10 cellular contexts compared by ENCODE assay signal in the genomic region with DNA sequence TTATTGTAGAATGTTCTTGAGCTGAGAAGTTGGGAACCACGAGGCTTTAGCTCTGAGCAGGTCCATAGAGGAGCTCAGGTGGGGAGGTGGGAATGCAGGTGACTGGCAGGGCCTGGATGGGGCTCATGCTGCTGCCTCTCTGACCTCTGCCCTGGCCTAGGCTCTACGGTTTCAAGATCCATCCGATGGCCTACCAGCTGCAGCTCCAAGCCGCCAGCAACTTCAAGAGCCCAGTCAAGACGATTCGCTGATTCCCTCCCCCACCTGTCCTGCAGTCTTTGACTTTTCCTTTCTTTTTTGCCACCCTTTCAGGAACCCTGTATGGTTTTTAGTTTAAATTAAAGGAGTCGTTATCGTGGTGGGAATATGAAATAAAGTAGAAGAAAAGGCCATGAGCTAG. TPM values are rescaled to one million over a fixed set of nuclear protein-coding genes. Genes with fewer than 3 reads are reported as not detected.
DNase-seq lines count a peak whose midpoint lies in the region; ATAC-seq and TF ChIP-seq lines count a peak whose summit lies in the region.
"Had no signal": no experiment of that assay in that cellular context is flagged by ENCODE, and none has a peak within 500 bp of the region (broad histone marks: within the 10 kb centered on the region; RNA-seq: fewer than 3 reads in every experiment).

A gene with protein sequence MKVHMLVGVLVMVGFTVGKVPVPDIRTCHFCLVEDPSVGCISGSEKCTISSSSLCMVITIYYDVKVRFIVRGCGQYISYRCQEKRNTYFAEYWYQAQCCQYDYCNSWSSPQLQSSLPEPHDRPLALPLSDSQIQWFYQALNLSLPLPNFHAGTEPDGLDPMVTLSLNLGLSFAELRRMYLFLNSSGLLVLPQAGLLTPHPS (plus strand): TSS at position 301 of the 400 bp plus-strand sequence. CDS start 975 bp downstream, outside the sequence.

- POLR2A ChIA-PET in activated CD4-positive, alpha-beta T cell treated with anti-CD3 and anti-CD28 coated beads for 36 hours (lab: Charles Lee): interaction anchor here (0.8 to 1.1 kb wide), 2 partner anchors 89 to 125 kb away, joined by 3 read pairs; no protein-coding TSS in a partner anchor
- POLR2A ChIA-PET in OCI-LY7 (lab: Charles Lee): interaction anchor here (0.9 kb wide), 1 partner anchor 35 kb away, joined by 3 read pairs; no protein-coding TSS in a partner anchor

- no peak within 1 kb of the TSS for H3K4me3 Mint-ChIP-seq in activated CD4-positive, alpha-beta T cell treated with anti-CD3 and anti-CD28 coated beads for 36 hours

- H3K4me3 ChIP-seq in OCI-LY7 (ENCODE audit: low read depth, low read length, poor library complexity, severe bottlenecking) (no peak within 1 kb of the TSS), dorsolateral prefrontal cortex (no peak within 1 kb of the TSS), brain microvascular endothelial cell (ENCODE audit: low read depth, low read length) (no peak within 1 kb of the TSS)

- H3K27ac ChIP-seq in OCI-LY7 (ENCODE audit: low read depth, low read length, poor library complexity, severe bottlenecking) (no peak within 1 kb of the TSS), dorsolateral prefrontal cortex (no peak within 1 kb of the TSS), brain microvascular endothelial cell (no peak within 1 kb of the TSS)

- intact Hi-C loops in activated CD4-positive, alpha-beta T cell treated with anti-CD3 and anti-CD28 coated beads for 36 hours (cut with DNase I, micrococcal nuclease): loop anchor here (5.0 to 10.0 kb wide), 5 partner anchors 153 to 1535 kb away; a partner anchor contains a TSS
- intact Hi-C loops in OCI-LY7 (cut with micrococcal nuclease; ENCODE audit: unreplicated experiment): no loop called here
- intact Hi-C loops in dorsolateral prefrontal cortex (cut with DNase I): loop anchor here in 1 of 2 donors (5.0 kb wide), 1 partner anchor 228 kb away; a partner anchor contains a TSS
- intact Hi-C loops in sciatic nerve (cut with DNase I): no loop called here

- ATAC-seq in activated CD4-positive, alpha-beta T cell treated with anti-CD3 and anti-CD28 coated beads for 36 hours: no peak
- ATAC-seq in sciatic nerve: no peak
- ATAC-seq in HG03354 (IDR thresholded peaks at IDR 0.05; ENCODE audit: poor library complexity, severe bottlenecking, unreplicated experiment): no peak
- ATAC-seq in HG02571 (IDR thresholded peaks at IDR 0.05; ENCODE audit: unreplicated experiment): no peak

- H3K36me3 ChIP-seq in OCI-LY7 (ENCODE audit: insufficient read depth, low read length): peaks cover 74% of the 10 kb centered on the region
- H3K36me3 ChIP-seq in brain microvascular endothelial cell (replicated peaks): peaks cover 72% of the 10 kb centered on the region

- no peaks in the 10 kb centered on the region for H3K9me3 ChIP-seq in OCI-LY7 (ENCODE audit: low read length)

- H4K20me1 ChIP-seq in OCI-LY7 (ENCODE audit: insufficient read depth, low read length): 0 out of 2 replicates have a peak, but pooled peaks cover 3% of the 10 kb centered on the region

- BruUV-seq in OCI-LY7 (replicated peaks; lab: Mats Ljungman, UMichigan): no TSS peak

- peaks cover 34% of the 10 kb centered on the region for H3K4me1 Mint-ChIP-seq in activated CD4-positive, alpha-beta T cell treated with anti-CD3 and anti-CD28 coated beads for 36 hours

- no peak within 1 kb of the TSS for H3K27ac Mint-ChIP-seq in activated CD4-positive, alpha-beta T cell treated with anti-CD3 and anti-CD28 coated beads for 36 hours

- H2AFZ ChIP-seq in OCI-LY7 (ENCODE audit: low read length): no peak within 1 kb of the TSS

- in situ Hi-C loops in brain microvascular endothelial cell (cut with HindIII; ENCODE audit: low pct_ligation_motif_present, low sequenced_read_pairs): no loop called here

- no peaks in the 10 kb centered on the region for H3K9me3 Mint-ChIP-seq in activated CD4-positive, alpha-beta T cell treated with anti-CD3 and anti-CD28 coated beads for 36 hours (ENCODE audit: low read depth)

- peaks cover 30% of the 10 kb centered on the region for H3K79me2 ChIP-seq in OCI-LY7 (ENCODE audit: insufficient read depth, low read depth, low read length)

- H3K27me3 Mint-ChIP-seq in activated CD4-positive, alpha-beta T cell treated with anti-CD3 and anti-CD28 coated beads for 36 hours: no peaks in the 10 kb centered on the region

- TF ChIP-seq CTCF in OCI-LY7 (conservative IDR thresholded peaks at IDR 0.05; ENCODE audit: low read length): no peak
- no peak for TF ChIP-seq CTCF in dorsolateral prefrontal cortex (IDR thresholded peaks at IDR 0.05 in 54 of 56, conservative IDR thresholded peaks at IDR 0.05 in 2 of 56; ENCODE audit: low read depth in 1 of 56, partially characterized antibody in 56 of 56)
- no peak for TF ChIP-seq CTCF in brain microvascular endothelial cell (IDR thresholded peaks at IDR 0.05; ENCODE audit: low read depth, low read length, missing control alignments)

- no peak for DNase-seq in activated CD4-positive, alpha-beta T cell treated with anti-CD3 and anti-CD28 coated beads for 36 hours
- DNase-seq in activated CD4-positive, alpha-beta T cell treated with anti-CD3 and anti-CD28 coated beads, Interleukin-2, amount 50 U/mL, for 1 hour: no peak
- DNase-seq in OCI-LY7 (ENCODE audit: low spot score): no peak
- no peak for DNase-seq in dorsolateral prefrontal cortex
- no peak for DNase-seq in sciatic nerve (ENCODE audit: low spot score)
- DNase-seq in brain microvascular endothelial cell: no peak
- DNase-seq: dermis blood vessel endothelial cell, NCI-H226 had no signal

- H3K4me2 ChIP-seq in OCI-LY7 (ENCODE audit: low read length): no peak within 1 kb of the TSS

- H3K9me2 ChIP-seq in OCI-LY7 (ENCODE audit: insufficient read depth, low read length): no peaks in the 10 kb centered on the region

- peaks cover 11% of the 10 kb centered on the region for H3K4me1 ChIP-seq in OCI-LY7 (ENCODE audit: insufficient read depth, low read length, poor library complexity, severe bottlenecking)

- H3K36me3 Mint-ChIP-seq in activated CD4-positive, alpha-beta T cell treated with anti-CD3 and anti-CD28 coated beads for 36 hours (ENCODE audit: low read depth): peaks cover 69% of the 10 kb centered on the region

- CTCF ChIA-PET in activated CD4-positive, alpha-beta T cell treated with anti-CD3 and anti-CD28 coated beads for 36 hours (lab: Charles Lee): interaction anchor here (0.7 to 0.9 kb wide), 3 partner anchors 18 to 129 kb away, joined by 3 to 6 read pairs (median 3); no protein-coding TSS in a partner anchor
- CTCF ChIA-PET in OCI-LY7 (lab: Charles Lee; ENCODE audit: unreplicated experiment): no interaction called here

- H3K27me3 ChIP-seq in dorsolateral prefrontal cortex: no peaks in the 10 kb centered on the region
- no peaks in the 10 kb centered on the region for H3K27me3 ChIP-seq in brain microvascular endothelial cell (replicated peaks)

RNA-seq across cellular contexts. Expression of the gene that starts here (rescaled TPM):
- 10 to 100 TPM; 11.3 to 15.5 TPM for total RNA-seq in activated CD4-positive, alpha-beta T cell treated with anti-CD3 and anti-CD28 coated beads for 36 hours
- 12.3 and 15.9 TPM in 2 replicates for total RNA-seq in OCI-LY7 (2014; rRNA removed; shearing (Covaris generic))
- total RNA-seq in OCI-LY7 (2022) (28.7 and 32.0 TPM in 2 replicates), dorsolateral prefrontal cortex (10 to 100 TPM in 107 of 120 experiments, 1 to 10 TPM in 13; 6.4 to 36.1 (median 14.8) TPM), sciatic nerve (20.4 TPM)

Comparison
In these comparisons a context has a peak if more than half of its experiments do, and no peak if none do; other contexts are left out.
1. intact Hi-C loops: an anchor here in activated CD4-positive, alpha-beta T cell treated with anti-CD3 and anti-CD28 coated beads for 36 hours (5.0 to 10.0 kb wide); none called in OCI-LY7 and sciatic nerve.